16 cellular contexts compared by ENCODE assay signal in the genomic region with DNA sequence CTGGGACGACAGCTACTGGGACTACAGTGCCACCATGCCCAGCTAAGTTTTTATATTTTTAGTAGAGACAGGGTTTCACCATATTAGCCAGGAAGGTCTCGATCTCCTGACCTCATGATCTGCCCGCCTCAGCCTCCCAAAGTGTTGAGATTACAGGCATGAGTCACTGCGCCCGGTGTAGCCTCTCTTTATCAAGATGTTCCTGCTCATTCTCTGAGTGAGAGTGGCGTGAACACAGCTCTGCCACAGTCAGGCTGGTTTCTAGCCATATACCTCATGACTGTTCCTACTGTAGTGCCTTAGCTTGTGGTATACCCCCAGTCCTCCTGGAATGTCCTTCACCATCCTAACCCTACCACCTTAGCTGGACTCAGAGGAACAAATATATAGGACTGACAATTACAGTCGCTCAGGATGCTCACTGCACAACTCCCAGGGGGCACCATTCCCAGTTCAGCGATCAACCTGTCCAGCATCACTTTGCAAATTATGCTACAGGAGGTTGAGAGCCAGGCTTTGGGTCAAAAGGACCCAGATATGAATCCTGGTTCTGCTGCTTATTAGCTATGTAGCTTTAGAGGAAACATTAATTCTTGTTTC.
DNase-seq lines count a peak whose midpoint lies in the region; ATAC-seq and TF ChIP-seq lines count a peak whose summit lies in the region.
"Had no signal": no experiment of that assay in that cellular context is flagged by ENCODE, and none has a peak within 500 bp of the region (broad histone marks: within the 10 kb centered on the region; RNA-seq: fewer than 3 reads in every experiment).

No MANE protein-coding gene starts in this region.

- H3K27me3 Mint-ChIP-seq in Calu3 (ENCODE audit: unreplicated experiment) = peaks cover 48% of the 10 kb centered on the region
- peaks cover 22% of the 10 kb centered on the region for H3K27me3 Mint-ChIP-seq in neural progenitor cell (ENCODE audit: insufficient read depth, low read depth)

- H3K36me3 ChIP-seq in neural progenitor cell = no peaks in the 10 kb centered on the region
- H3K36me3 ChIP-seq: esophagus squamous epithelium, right atrium auricular region had no signal

- no peak for ATAC-seq in HG03045 (IDR thresholded peaks at IDR 0.05; ENCODE audit: unreplicated experiment)
- ATAC-seq in HG03135 (IDR thresholded peaks at IDR 0.05; ENCODE audit: unreplicated experiment) = no peak
- ATAC-seq in HG03039 (IDR thresholded peaks at IDR 0.05; ENCODE audit: unreplicated experiment) = no peak

- no peak overlapping the region for H3K4me2 ChIP-seq in neural progenitor cell
- H3K4me2 ChIP-seq: hepatocyte had no signal

- H4K20me1 ChIP-seq in neural progenitor cell (ENCODE audit: low read depth) = no peaks in the 10 kb centered on the region

- no peaks in the 10 kb centered on the region for H3K4me1 Mint-ChIP-seq in Calu3 (ENCODE audit: low read depth, unreplicated experiment)
- H3K4me1 Mint-ChIP-seq in neural progenitor cell = peaks cover 23% of the 10 kb centered on the region

- H3K27ac ChIP-seq in VCaP (no peak overlapping the region), neural progenitor cell (no peak overlapping the region)
- H3K27ac ChIP-seq: esophagus squamous epithelium, hepatocyte, right atrium auricular region had no signal

- no TSS peak for BruUV-seq in Calu3 (replicated peaks; lab: Mats Ljungman, UMichigan)

- H3F3A ChIP-seq in neural progenitor cell (ENCODE audit: low read depth) = peaks cover 25% of the 10 kb centered on the region

- H3K36me3 Mint-ChIP-seq in Calu3 (ENCODE audit: insufficient read depth, unreplicated experiment) (no peaks in the 10 kb centered on the region), neural progenitor cell (no peaks in the 10 kb centered on the region)

- H3K79me2 ChIP-seq in neural progenitor cell (ENCODE audit: low read depth) = no peaks in the 10 kb centered on the region
- H3K79me2 ChIP-seq: hepatocyte had no signal

- DNase-seq in Calu3 (peak; percentile 58), HT-29 (ENCODE audit: low spot score) (peak; percentile 27), neural progenitor cell (ENCODE audit: low spot score) (no peak)
- no peak for DNase-seq in activated CD8-positive, alpha-beta memory T cell treated with anti-CD3 and anti-CD28 coated beads, Interleukin-2, amount 50 U/mL, for 48 hours
- DNase-seq: activated CD4-positive, alpha-beta T cell treated with anti-CD3 and anti-CD28 coated beads for 4 hours; amniotic stem cell; CD4-positive, alpha-beta T cell; esophagus squamous epithelium; NCI-H2171 treated with DMSO at 0.1 percent for 48 hours; stimulated activated naive CD4-positive, alpha-beta T cell treated with Interleukin-2 at 50 U/mL for 16 hours had no signal

- peaks cover 16% of the 10 kb centered on the region for H3K4me1 ChIP-seq in neural progenitor cell
- H3K4me1 ChIP-seq: esophagus squamous epithelium, right atrium auricular region had no signal

- H3K9me3 Mint-ChIP-seq in Calu3 (ENCODE audit: low read depth, unreplicated experiment) = no peaks in the 10 kb centered on the region
- H3K9me3 Mint-ChIP-seq in neural progenitor cell = no peaks in the 10 kb centered on the region
- H3K9me3 Mint-ChIP-seq: CD4-positive, alpha-beta T cell had no signal

- no peak overlapping the region for H3K27ac Mint-ChIP-seq in Calu3 (ENCODE audit: unreplicated experiment)
- no peak overlapping the region for H3K27ac Mint-ChIP-seq in neural progenitor cell
- H3K27ac Mint-ChIP-seq: CD4-positive, alpha-beta T cell had no signal

- H3K4me3 Mint-ChIP-seq in Calu3 (ENCODE audit: low read depth, unreplicated experiment) (no peak overlapping the region), neural progenitor cell (no peak overlapping the region)
- H3K4me3 Mint-ChIP-seq: CD4-positive, alpha-beta T cell had no signal

- no peak overlapping the region for H3K4me3 ChIP-seq in neural progenitor cell
- H3K4me3 ChIP-seq: esophagus squamous epithelium, hepatocyte, right atrium auricular region had no signal

- no peaks in the 10 kb centered on the region for H3K9me3 ChIP-seq in neural progenitor cell (ENCODE audit: low read depth)
- H3K9me3 ChIP-seq: esophagus squamous epithelium, right atrium auricular region had no signal

- CTCF ChIA-PET in Calu3 (lab: Charles Lee) = interaction anchor here (0.5 to 1.4 kb wide), 4 partner anchors 11 to 169 kb away, joined by 4 to 5 read pairs (median 4); no protein-coding TSS in a partner anchor

- intact Hi-C loops in Calu3 (cut with micrococcal nuclease; ENCODE audit: unreplicated experiment) = no loop called here

- H3K27me3 ChIP-seq in neural progenitor cell = no peaks in the 10 kb centered on the region
- H3K27me3 ChIP-seq: hepatocyte, right atrium auricular region had no signal

- no peak overlapping the region for H3K9ac ChIP-seq in neural progenitor cell

- TF ChIP-seq CTCF in Calu3 (IDR thresholded peaks at IDR 0.05; ENCODE audit: unreplicated experiment) = peak; percentile 56
- TF ChIP-seq CTCF in VCaP (conservative IDR thresholded peaks at IDR 0.05) = 0 out of 2 replicates have a peak, but pooled peaks have one; percentile 14
- peak; percentile 45 for TF ChIP-seq CTCF in neural progenitor cell (IDR thresholded peaks at IDR 0.05)

- H2AFZ ChIP-seq in neural progenitor cell (replicated peaks) = no peak overlapping the region
- H2AFZ ChIP-seq: hepatocyte had no signal

Comparison
In these comparisons a context has a peak if more than half of its experiments do, and no peak if none do; other contexts are left out.
1. DNase-seq: peak in Calu3 (single experiment) and HT-29 (single experiment); none in neural progenitor cell (single experiment) and activated CD8-positive, alpha-beta memory T cell treated with anti-CD3 and anti-CD28 coated beads, Interleukin-2, amount 50 U/mL, for 48 hours (single experiment).
2. Peak in every context shown above with its lines, with median percentiles within 50 percentile points of each other: CTCF ChIP-seq.